ENCODE assay signal across 14 cellular contexts in genomic region chr1:57908471-57908870, GRCh38.
"Had no signal": no experiment of that assay in that cellular context is flagged by ENCODE, and none has a peak within 500 bp of the region (broad histone marks: within the 10 kb centered on the region; RNA-seq: fewer than 3 reads in every experiment).

No MANE protein-coding gene starts in this region.

- H3K27ac Mint-ChIP-seq: dendritic cell treated with granulocyte-macrophage colony-stimulating factor and Interleukin-4, amounts not matched to agents 40 ng/mL and 50 ng/mL, for 4 days; effector memory CD8-positive, alpha-beta T cell; stimulated activated naive CD8-positive, alpha-beta T cell treated with anti-CD3 and anti-CD28 coated beads, Interleukin-15, amount 100 ng/mL, for 72 hours had no signal

- ATAC-seq: activated CD4-positive, CD25-positive, alpha-beta regulatory T cell treated with anti-CD3 and anti-CD28 coated beads, Interleukin-2, amount 50 U/mL, for 24 hours; effector memory CD8-positive, alpha-beta T cell; gastrocnemius medialis; stimulated activated naive CD8-positive, alpha-beta T cell treated with anti-CD3 and anti-CD28 coated beads, Interleukin-15, amount 100 ng/mL, for 72 hours had no signal

- H3K4me1 ChIP-seq: gastrocnemius medialis, testis had no signal

- H3K27me3 Mint-ChIP-seq: dendritic cell treated with granulocyte-macrophage colony-stimulating factor and Interleukin-4, amounts not matched to agents 40 ng/mL and 50 ng/mL, for 4 days; stimulated activated naive CD8-positive, alpha-beta T cell treated with anti-CD3 and anti-CD28 coated beads, Interleukin-15, amount 100 ng/mL, for 72 hours had no signal

- H3K27me3 ChIP-seq: gastrocnemius medialis, neutrophil, testis had no signal

- H3K9me3 ChIP-seq: gastrocnemius medialis, neutrophil, testis had no signal

- H3K27ac ChIP-seq: epithelial cell of prostate, gastrocnemius medialis, neutrophil, testis had no signal

- H3K4me3 ChIP-seq: gastrocnemius medialis, testis had no signal

- H3K4me1 Mint-ChIP-seq: stimulated activated naive CD8-positive, alpha-beta T cell treated with anti-CD3 and anti-CD28 coated beads, Interleukin-15, amount 100 ng/mL, for 72 hours had no signal

- DNase-seq: activated naive CD4-positive, alpha-beta T cell treated with anti-CD3 and anti-CD28 coated beads, Interleukin-2, amount 50 U/mL, for 16 hours; activated T-cell treated with anti-CD3 and anti-CD28 coated beads, Interleukin-2, amount 50 U/mL, for 1 hour; central memory CD4-positive, alpha-beta T cell; effector memory CD8-positive, alpha-beta T cell; gastrocnemius medialis; kidney; stimulated activated CD4-positive, alpha-beta T cell treated with anti-CD3 and anti-CD28 coated beads, Interleukin-15, amount 100 ng/mL, for 24 hours; stimulated activated CD4-positive, alpha-beta T cell treated with anti-CD3 and anti-CD28 coated beads, Interleukin-4, amount 100 ng/mL, for 4 hours; stimulated activated naive CD8-positive, alpha-beta T cell treated with anti-CD3 and anti-CD28 coated beads, Interleukin-15, amount 100 ng/mL, for 72 hours; testis had no signal

- H3K9me3 Mint-ChIP-seq: dendritic cell treated with granulocyte-macrophage colony-stimulating factor and Interleukin-4, amounts not matched to agents 40 ng/mL and 50 ng/mL, for 4 days; stimulated activated naive CD8-positive, alpha-beta T cell treated with anti-CD3 and anti-CD28 coated beads, Interleukin-15, amount 100 ng/mL, for 72 hours had no signal

- H3K36me3 ChIP-seq: gastrocnemius medialis, neutrophil had no signal

- H3K4me3 Mint-ChIP-seq: dendritic cell treated with granulocyte-macrophage colony-stimulating factor and Interleukin-4, amounts not matched to agents 40 ng/mL and 50 ng/mL, for 4 days; effector memory CD8-positive, alpha-beta T cell; stimulated activated naive CD8-positive, alpha-beta T cell treated with anti-CD3 and anti-CD28 coated beads, Interleukin-15, amount 100 ng/mL, for 72 hours had no signal
